In the genomic region with DNA sequence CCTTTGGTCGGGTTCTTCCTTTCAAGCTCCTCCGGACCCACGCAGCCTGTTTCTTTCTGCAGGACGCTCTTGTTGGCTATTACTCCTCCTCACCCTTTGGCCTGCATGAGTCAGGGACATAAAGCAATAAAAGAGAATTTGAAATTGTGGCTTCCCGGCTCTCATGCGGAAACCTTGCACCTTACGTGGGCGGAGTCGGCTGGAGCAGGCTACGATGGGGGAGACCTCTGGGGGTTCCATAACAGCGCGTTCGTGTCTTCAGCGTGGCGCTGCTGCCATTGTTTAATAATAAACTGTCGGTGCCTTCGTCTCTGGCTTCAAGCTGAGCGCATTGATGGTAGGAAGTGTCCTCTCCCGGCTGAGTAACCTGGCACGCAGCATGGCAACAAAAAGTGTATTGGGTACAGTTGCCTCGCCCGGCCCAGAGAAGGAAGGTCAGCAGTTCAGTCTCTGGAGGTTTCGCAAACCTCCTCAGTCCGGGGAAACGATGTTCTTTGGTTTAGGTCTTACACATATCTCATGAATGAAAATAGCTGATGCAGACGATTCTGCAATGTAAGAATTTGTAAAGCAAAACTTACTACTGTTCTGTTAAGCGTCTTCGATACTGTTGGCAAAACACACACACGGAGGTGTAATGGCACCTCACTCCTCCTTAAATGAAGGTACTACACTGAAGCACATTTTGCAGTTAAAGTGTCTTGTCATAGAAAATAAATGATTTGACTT, we compare ENCODE assay signal across 8 cellular contexts. TPM values are rescaled to one million over a fixed set of nuclear protein-coding genes. Genes with fewer than 3 reads are reported as not detected.
DNase-seq lines count a peak whose midpoint lies in the region; ATAC-seq and TF ChIP-seq lines count a peak whose summit lies in the region.

No MANE protein-coding gene starts in this region.

- H3K27ac ChIP-seq in RWPE2 (ENCODE audit: poor library complexity, severe bottlenecking), result peak overlapping the region; percentile 47
- H3K27ac ChIP-seq in ectodermal cell (ENCODE audit: insufficient read depth, low read depth, low read length, poor library complexity, severe bottlenecking), result no peak overlapping the region
- H3K27ac ChIP-seq in transverse colon, result peak overlapping the region; percentile 89 to 96 (median 95)

- H3K27me3 ChIP-seq in RWPE2 (ENCODE audit: insufficient read depth, poor library complexity, severe bottlenecking) (no peaks in the 10 kb centered on the region), ectodermal cell (ENCODE audit: control insufficient read depth, insufficient read depth, low read length, poor library complexity, severe bottlenecking) (peaks cover 16% of the 10 kb centered on the region), transverse colon (no peaks in the 10 kb centered on the region)

- WGBS in ectodermal cell, 2 experiments, result 11 to 12% methylated on average over 29 of the region's 29 CpGs
- 1 to 18% methylated on average over 3 to 29 of the region's 29 CpGs for WGBS in transverse colon (ENCODE audit: low coverage in 1 of 2), 2 donors

- H3K9me3 ChIP-seq in RWPE2 (ENCODE audit: severe bottlenecking) (no peaks in the 10 kb centered on the region), ectodermal cell (ENCODE audit: control insufficient read depth, low read length) (no peaks in the 10 kb centered on the region), transverse colon (no peaks in the 10 kb centered on the region)

- TF ChIP-seq CTCF in RWPE2 (IDR thresholded peaks at IDR 0.05; ENCODE audit: poor library complexity, severe bottlenecking), result no peak
- TF ChIP-seq CTCF in mesothelial cell of epicardium (IDR thresholded peaks at IDR 0.05; ENCODE audit: unreplicated experiment), result no peak
- TF ChIP-seq CTCF in transverse colon (IDR thresholded peaks at IDR 0.05), result no peak

- peak overlapping the region; percentile 99 for H3K4me3 Mint-ChIP-seq in mesothelial cell of epicardium

- intact Hi-C loops in transverse colon (cut with DNase I; ENCODE audit: low total_unique reads), result no loop called here

- no peak for TF ChIP-seq POLR2A in transverse colon (IDR thresholded peaks at IDR 0.05)

- no peak for TF ChIP-seq EP300 in transverse colon (IDR thresholded peaks at IDR 0.05; ENCODE audit: low read depth)

- ATAC-seq in GM19372 (IDR thresholded peaks at IDR 0.05; ENCODE audit: low read depth, unreplicated experiment) (peak; percentile 16), HG03342 (IDR thresholded peaks at IDR 0.05; ENCODE audit: unreplicated experiment) (peak; percentile 20), RWPE2 (ENCODE audit: low read depth) (peak; percentile 49)

- DNase-seq in COLO829 (ENCODE audit: low spot score), result peak; percentile 3
- peak; percentile 64 for DNase-seq in RWPE2 (ENCODE audit: low spot score)
- no peak for DNase-seq in mesothelial cell of epicardium (ENCODE audit: low spot score in 2 of 2, unreplicated experiment in 2 of 2)
- DNase-seq in transverse colon, result no peak
- DNase-seq in NCI-H774 (lab: John Stamatoyannopoulos, UW), result no peak

- peaks cover 32% of the 10 kb centered on the region for H3K4me1 Mint-ChIP-seq in mesothelial cell of epicardium

- in situ Hi-C loops in transverse colon (cut with MboI; ENCODE audit: low pct_ligation_motif_present in 1 of 4, low pct_unique_long_range_greater_than_20kb in 1 of 4, low sequenced_read_pairs in 3 of 4), result no loop called here

- H3K27me3 Mint-ChIP-seq in mesothelial cell of epicardium (ENCODE audit: low read depth), result no peaks in the 10 kb centered on the region

- peaks cover 14% of the 10 kb centered on the region for H3K4me1 ChIP-seq in RWPE2 (ENCODE audit: insufficient read depth, poor library complexity, severe bottlenecking)
- peaks cover 9% of the 10 kb centered on the region for H3K4me1 ChIP-seq in ectodermal cell (ENCODE audit: control insufficient read depth, insufficient read depth, low read length)
- peaks cover 0 to 39% (median 21%) of the 10 kb centered on the region in 4 donors for H3K4me1 ChIP-seq in transverse colon

- H3K4me3 ChIP-seq in RWPE2 (ENCODE audit: severe bottlenecking), result peak overlapping the region; percentile 78
- H3K4me3 ChIP-seq in ectodermal cell (ENCODE audit: insufficient read depth, low read depth, low read length), result peak overlapping the region; percentile 99
- peak overlapping the region; percentile 71 to 96 (median 86) for H3K4me3 ChIP-seq in transverse colon

- peak overlapping the region; percentile 96 for H3K27ac Mint-ChIP-seq in mesothelial cell of epicardium

- H3K9me3 Mint-ChIP-seq in mesothelial cell of epicardium, result no peaks in the 10 kb centered on the region

- no peaks in the 10 kb centered on the region for H3K36me3 Mint-ChIP-seq in mesothelial cell of epicardium

- H3K36me3 ChIP-seq in RWPE2 (ENCODE audit: low read depth) (peaks cover 12% of the 10 kb centered on the region), ectodermal cell (ENCODE audit: control insufficient read depth, insufficient read depth, low read length) (no peaks in the 10 kb centered on the region), transverse colon (no peaks in the 10 kb centered on the region)

RNA-seq across cellular contexts. Expression of a gene that starts 0.6 kb away (rescaled TPM):
- polyA plus RNA-seq in ectodermal cell (2013, experiment 1 of 4), result 8.7 TPM
- 11.1 TPM for polyA plus RNA-seq in ectodermal cell (2013, experiment 2 of 4)
- 8.5 TPM for polyA plus RNA-seq in ectodermal cell (2013, experiment 3 of 4)
- polyA plus RNA-seq in ectodermal cell (2013, experiment 4 of 4), result 8.6 TPM
- 37.9 to 42.4 TPM (median 39.2 TPM) in 3 replicates for total RNA-seq in mesothelial cell of epicardium
- total RNA-seq in transverse colon, result 100 to 1,000 TPM in 1 of 4 donors, 10 to 100 TPM in 3; 18.7 to 194 (median 47.5) TPM

RNA-seq across cellular contexts. Expression of a gene that starts 4.5 kb away (rescaled TPM):
- not detected for polyA plus RNA-seq in ectodermal cell (2013, experiment 1 of 4)
- not detected for polyA plus RNA-seq in ectodermal cell (2013, experiment 2 of 4)
- polyA plus RNA-seq in ectodermal cell (2013, experiment 3 of 4), result not detected
- polyA plus RNA-seq in ectodermal cell (2013, experiment 4 of 4), result not detected
- not detected in 3 replicates for total RNA-seq in mesothelial cell of epicardium
- under 1 TPM in 1 of 4 donors, not detected in 3; 0.14 TPM for total RNA-seq in transverse colon

Comparison
In these comparisons a context has a peak if more than half of its experiments do, and no peak if none do; other contexts are left out.
1. DNase-seq: peak in COLO829 (single experiment) and RWPE2 (single experiment); none in mesothelial cell of epicardium (0 of 2), transverse colon (single experiment) and NCI-H774 (single experiment).
2. Peak in every context shown above with its lines, with median percentiles within 50 percentile points of each other: ATAC-seq and H3K4me3 ChIP-seq.